Comparison of ENCODE assay signal across 24 cellular contexts in genomic region chr12:48169011-48169410, GRCh38. TPM values are rescaled to one million over a fixed set of nuclear protein-coding genes. Genes with fewer than 3 reads are reported as not detected.
"Had no signal": no experiment of that assay in that cellular context is flagged by ENCODE, and none has a peak within 500 bp of the region (broad histone marks: within the 10 kb centered on the region; RNA-seq: fewer than 3 reads in every experiment).

No MANE protein-coding gene starts in this region.

- H3K4me3 ChIP-seq: breast epithelium, pancreas, prostate gland, sigmoid colon, thoracic aorta had no signal

- H3K27ac ChIP-seq: breast epithelium, pancreas, prostate gland, sigmoid colon, thoracic aorta, VCaP had no signal

- H3K36me3 ChIP-seq: breast epithelium, pancreas, prostate gland, sigmoid colon, thoracic aorta had no signal

- H3K9me3 ChIP-seq: breast epithelium, pancreas, prostate gland, sigmoid colon, thoracic aorta had no signal

- H3K4me1 ChIP-seq: breast epithelium, pancreas, prostate gland, sigmoid colon had no signal

- H3K27me3 ChIP-seq: breast epithelium, pancreas, sigmoid colon had no signal

- DNase-seq: activated CD4-positive, alpha-beta T cell treated with anti-CD3 and anti-CD28 coated beads for 4 hours; activated CD4-positive, alpha-beta T cell treated with anti-CD3 and anti-CD28 coated beads, Interleukin-2, amount 50 U/mL, for 4 hours; activated naive CD4-positive, alpha-beta T cell; activated T-cell treated with anti-CD3 and anti-CD28 coated beads for 4 hours; activated T-cell treated with anti-CD3 and anti-CD28 coated beads, Interleukin-2, amount 50 U/mL, for 72 hours; endodermal cell; foreskin fibroblast; head of caudate nucleus; hippocampal formation; kidney; left colon; mammary epithelial cell; nephron progenitor cell; pancreas; retina; sigmoid colon; small intestine; stimulated activated CD4-positive, alpha-beta T cell treated with anti-CD3 and anti-CD28 coated beads, Interleukin-4, amount 100 ng/mL, for 24 hours; trophoblast cell had no signal

RNA-seq across cellular contexts. Expression of gene OR10AD1, which starts 34.1 kb away (rescaled TPM):
- polyA plus RNA-seq: liver, mammary epithelial cell, pancreas, sigmoid colon, small intestine had no signal
